In the genomic region with DNA sequence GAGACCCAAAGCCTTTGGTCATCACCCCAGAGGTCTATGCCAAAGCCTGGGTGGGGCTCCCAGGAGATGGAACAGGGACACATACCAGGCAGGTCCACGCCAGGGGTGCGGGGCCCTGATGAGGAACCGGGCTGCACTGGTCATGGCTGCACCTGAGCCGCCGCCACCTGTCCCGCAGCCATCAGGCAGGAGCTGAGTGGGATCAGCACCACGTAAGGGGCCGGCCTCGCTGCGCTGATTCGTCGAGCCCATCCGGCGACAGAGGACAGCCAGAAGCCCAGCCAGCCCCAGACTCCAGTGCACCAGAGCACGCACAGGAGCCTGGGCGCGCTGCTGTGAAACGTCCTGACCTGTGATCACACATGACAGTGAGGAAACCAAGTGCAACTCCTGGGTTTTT, we compare ENCODE assay signal across 1 cellular context.
TF ChIP-seq lines count a peak whose summit lies in the region.

No MANE protein-coding gene starts in this region.

TF ChIP-seq in GM23338, 12 proteins besides CTCF, POLR2A, EP300 and RAD21 (continued from another document):
- TF ChIP-seq, protein P1, sequence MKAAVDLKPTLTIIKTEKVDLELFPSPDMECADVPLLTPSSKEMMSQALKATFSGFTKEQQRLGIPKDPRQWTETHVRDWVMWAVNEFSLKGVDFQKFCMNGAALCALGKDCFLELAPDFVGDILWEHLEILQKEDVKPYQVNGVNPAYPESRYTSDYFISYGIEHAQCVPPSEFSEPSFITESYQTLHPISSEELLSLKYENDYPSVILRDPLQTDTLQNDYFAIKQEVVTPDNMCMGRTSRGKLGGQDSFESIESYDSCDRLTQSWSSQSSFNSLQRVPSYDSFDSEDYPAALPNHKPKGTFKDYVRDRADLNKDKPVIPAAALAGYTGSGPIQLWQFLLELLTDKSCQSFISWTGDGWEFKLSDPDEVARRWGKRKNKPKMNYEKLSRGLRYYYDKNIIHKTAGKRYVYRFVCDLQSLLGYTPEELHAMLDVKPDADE (IDR thresholded peaks at IDR 0.05): no peak
- no peak for TF ChIP-seq CREB1 (CRISPR knock-in tag; IDR thresholded peaks at IDR 0.05; ENCODE audit: low read depth)
- TF ChIP-seq NANOG (IDR thresholded peaks at IDR 0.05; ENCODE audit: borderline replicate concordance): no peak
- no peak for TF ChIP-seq STAT1 (IDR thresholded peaks at IDR 0.05; ENCODE audit: unreplicated experiment)
- TF ChIP-seq ZNF114 (CRISPR knock-in tag; IDR thresholded peaks at IDR 0.05): no peak
- no peak for TF ChIP-seq EZH2phosphoT487 (IDR thresholded peaks at IDR 0.05; ENCODE audit: unreplicated experiment)
- TF ChIP-seq, protein P2, sequence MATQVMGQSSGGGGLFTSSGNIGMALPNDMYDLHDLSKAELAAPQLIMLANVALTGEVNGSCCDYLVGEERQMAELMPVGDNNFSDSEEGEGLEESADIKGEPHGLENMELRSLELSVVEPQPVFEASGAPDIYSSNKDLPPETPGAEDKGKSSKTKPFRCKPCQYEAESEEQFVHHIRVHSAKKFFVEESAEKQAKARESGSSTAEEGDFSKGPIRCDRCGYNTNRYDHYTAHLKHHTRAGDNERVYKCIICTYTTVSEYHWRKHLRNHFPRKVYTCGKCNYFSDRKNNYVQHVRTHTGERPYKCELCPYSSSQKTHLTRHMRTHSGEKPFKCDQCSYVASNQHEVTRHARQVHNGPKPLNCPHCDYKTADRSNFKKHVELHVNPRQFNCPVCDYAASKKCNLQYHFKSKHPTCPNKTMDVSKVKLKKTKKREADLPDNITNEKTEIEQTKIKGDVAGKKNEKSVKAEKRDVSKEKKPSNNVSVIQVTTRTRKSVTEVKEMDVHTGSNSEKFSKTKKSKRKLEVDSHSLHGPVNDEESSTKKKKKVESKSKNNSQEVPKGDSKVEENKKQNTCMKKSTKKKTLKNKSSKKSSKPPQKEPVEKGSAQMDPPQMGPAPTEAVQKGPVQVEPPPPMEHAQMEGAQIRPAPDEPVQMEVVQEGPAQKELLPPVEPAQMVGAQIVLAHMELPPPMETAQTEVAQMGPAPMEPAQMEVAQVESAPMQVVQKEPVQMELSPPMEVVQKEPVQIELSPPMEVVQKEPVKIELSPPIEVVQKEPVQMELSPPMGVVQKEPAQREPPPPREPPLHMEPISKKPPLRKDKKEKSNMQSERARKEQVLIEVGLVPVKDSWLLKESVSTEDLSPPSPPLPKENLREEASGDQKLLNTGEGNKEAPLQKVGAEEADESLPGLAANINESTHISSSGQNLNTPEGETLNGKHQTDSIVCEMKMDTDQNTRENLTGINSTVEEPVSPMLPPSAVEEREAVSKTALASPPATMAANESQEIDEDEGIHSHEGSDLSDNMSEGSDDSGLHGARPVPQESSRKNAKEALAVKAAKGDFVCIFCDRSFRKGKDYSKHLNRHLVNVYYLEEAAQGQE (IDR thresholded peaks at IDR 0.05; ENCODE audit: unreplicated experiment): no peak
